In the genomic region with DNA sequence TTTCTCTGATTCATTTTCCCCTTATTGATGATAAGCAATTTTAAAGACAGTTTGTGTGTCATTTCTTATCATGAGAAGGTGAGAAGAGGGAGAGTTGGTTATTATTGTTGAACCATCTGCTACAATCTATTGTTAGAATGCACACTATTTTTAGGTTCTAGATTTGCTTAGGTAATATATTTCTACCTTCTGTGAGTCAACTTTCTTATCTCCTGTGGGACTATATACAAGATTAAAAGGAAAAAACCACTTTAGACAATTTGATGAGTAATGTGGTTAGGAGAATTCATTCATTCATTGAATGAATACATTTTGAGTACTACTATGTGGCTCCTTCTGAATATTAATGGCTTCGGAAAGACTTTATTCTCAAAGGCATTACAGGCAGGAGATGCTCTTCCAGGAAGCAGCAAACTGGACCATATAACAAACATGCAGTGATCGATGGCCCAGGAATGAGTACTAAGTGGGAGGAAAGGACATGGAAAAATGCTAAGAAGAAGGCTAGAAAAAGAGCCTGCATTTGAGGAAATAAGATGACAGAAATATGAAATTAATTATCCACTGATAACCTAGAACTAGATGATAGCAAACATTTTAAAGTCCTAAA, we compare ENCODE assay signal across 18 cellular contexts. TPM values are rescaled to one million over a fixed set of nuclear protein-coding genes. Genes with fewer than 3 reads are reported as not detected.
DNase-seq lines count a peak whose midpoint lies in the region; ATAC-seq and TF ChIP-seq lines count a peak whose summit lies in the region.
"Had no signal": no experiment of that assay in that cellular context is flagged by ENCODE, and none has a peak within 500 bp of the region (broad histone marks: within the 10 kb centered on the region; RNA-seq: fewer than 3 reads in every experiment).

No MANE protein-coding gene starts in this region.

- no peaks in the 10 kb centered on the region for H3K79me2 ChIP-seq in mammary epithelial cell (ENCODE audit: insufficient read depth, low read length)

- no peak for DNase-seq in activated naive CD4-positive, alpha-beta T cell treated with anti-CD3 and anti-CD28 coated beads, Interleukin-2, amount 50 U/mL, for 72 hours (ENCODE audit: low spot score in 2 of 2)
- DNase-seq in activated naive CD4-positive, alpha-beta T cell treated with Interleukin-2 at 50 U/mL for 16 hours, result no peak
- DNase-seq in mammary epithelial cell (peak; percentile 32), suprapubic skin (ENCODE audit: low spot score in 2 of 2) (no peak), heart left ventricle (no peak), H4 (ENCODE audit: low spot score) (no peak)
- DNase-seq in activated CD4-positive, alpha-beta T cell treated with anti-CD3 and anti-CD28 coated beads for 48 hours, result no peak
- DNase-seq: activated B cell treated with CpG ODN at 0.5 μM for 24 hours, DMS53, erythroblast, NCI-H1694 treated with DMSO at 0.1 percent for 48 hours, NCI-H82, pancreas, SIG-M5 had no signal

- no peaks in the 10 kb centered on the region for H3K36me3 Mint-ChIP-seq in activated naive CD4-positive, alpha-beta T cell treated with anti-CD3 and anti-CD28 coated beads, Interleukin-2, amount 50 U/mL, for 72 hours

- CTCF ChIA-PET in mammary epithelial cell (lab: Charles Lee; ENCODE audit: low non-redundant PET), result no interaction called here

- BruUV-seq in mammary epithelial cell (replicated peaks; lab: Mats Ljungman, UMichigan), result no TSS peak

- peak; percentile 40 to 58 for ATAC-seq in activated naive CD4-positive, alpha-beta T cell treated with anti-CD3 and anti-CD28 coated beads, Interleukin-2, amount 50 U/mL, for 72 hours
- ATAC-seq in HG03565 (IDR thresholded peaks at IDR 0.05; ENCODE audit: unreplicated experiment) (peak; percentile 33), heart left ventricle (no peak)
- ATAC-seq: K562 had no signal

- no peak for TF ChIP-seq POLR2A in suprapubic skin (IDR thresholded peaks at IDR 0.05)
- no peak for TF ChIP-seq POLR2A in heart left ventricle (IDR thresholded peaks at IDR 0.05)

- H3K9me3 ChIP-seq in mammary epithelial cell (replicated peaks; ENCODE audit: insufficient read depth, low read length) (no peaks in the 10 kb centered on the region), suprapubic skin (no peaks in the 10 kb centered on the region), heart left ventricle (no peaks in the 10 kb centered on the region)
- H3K9me3 ChIP-seq: pancreas had no signal

- no peak for TF ChIP-seq CTCF in mammary epithelial cell (conservative IDR thresholded peaks at IDR 0.05 in 1 of 2, IDR thresholded peaks at IDR 0.05 in 1 of 2; ENCODE audit: extremely low read depth in 1 of 2, insufficient read depth in 1 of 2, low read depth in 1 of 2, low read length in 2 of 2)
- no peak for TF ChIP-seq CTCF in suprapubic skin (IDR thresholded peaks at IDR 0.05)
- no peak for TF ChIP-seq CTCF in heart left ventricle (IDR thresholded peaks at IDR 0.05)

- 95% methylated on average over 2 of the region's 2 CpGs for WGBS in mammary epithelial cell (ENCODE audit: low coverage, missing lambda C conversion rate)
- WGBS in suprapubic skin, result 71% methylated on average over 2 of the region's 2 CpGs
- 72 to 83% (median 73%) methylated on average over 2 of the region's 2 CpGs for WGBS in heart left ventricle, 4 donors

- peak overlapping the region; percentile 57 to 75 for H3K27ac Mint-ChIP-seq in activated naive CD4-positive, alpha-beta T cell treated with anti-CD3 and anti-CD28 coated beads, Interleukin-2, amount 50 U/mL, for 72 hours
- H3K27ac Mint-ChIP-seq: activated B cell treated with CpG ODN at 0.5 μM for 24 hours; activated T-helper 2 cell treated with anti-CD3 and anti-CD28 coated beads, Interferon-gamma antibody, Interleukin-2, Interleukin-4, amounts not matched to agents 10 μg/mL and 5 μg/mL and 100 μg/mL, durations not matched to agents 14 hours and 24 hours and 36 hours had no signal

- intact Hi-C loops in mammary epithelial cell (cut with micrococcal nuclease), result no loop called here
- intact Hi-C loops in heart left ventricle (cut with DNase I), result no loop called here

- no peaks in the 10 kb centered on the region for H3K27me3 ChIP-seq in mammary epithelial cell (ENCODE audit: insufficient read depth, low read length)
- H3K27me3 ChIP-seq in suprapubic skin, result no peaks in the 10 kb centered on the region
- no peaks in the 10 kb centered on the region for H3K27me3 ChIP-seq in heart left ventricle
- H3K27me3 ChIP-seq: pancreas had no signal

- H2AFZ ChIP-seq in mammary epithelial cell (ENCODE audit: low read depth, low read length), result no peak overlapping the region

- no peak for TF ChIP-seq EP300 in suprapubic skin (IDR thresholded peaks at IDR 0.05)

- H3K9me3 Mint-ChIP-seq in activated naive CD4-positive, alpha-beta T cell treated with anti-CD3 and anti-CD28 coated beads, Interleukin-2, amount 50 U/mL, for 72 hours, result no peaks in the 10 kb centered on the region
- H3K9me3 Mint-ChIP-seq: activated B cell treated with CpG ODN at 0.5 μM for 24 hours; activated T-helper 2 cell treated with anti-CD3 and anti-CD28 coated beads, Interferon-gamma antibody, Interleukin-2, Interleukin-4, amounts not matched to agents 10 μg/mL and 5 μg/mL and 100 μg/mL, durations not matched to agents 14 hours and 24 hours and 36 hours had no signal

- peak overlapping the region; percentile 68 for H3K4me2 ChIP-seq in mammary epithelial cell (ENCODE audit: insufficient read depth, low read depth, low read length)

- H3K4me3 ChIP-seq in mammary epithelial cell (replicated peaks in 1 of 3; ENCODE audit: insufficient read depth in 1 of 3, low read depth in 2 of 3, low read length in 3 of 3) (no peak overlapping the region), suprapubic skin (no peak overlapping the region), heart left ventricle (no peak overlapping the region)
- H3K4me3 ChIP-seq: K562, pancreas had no signal

- H3K36me3 ChIP-seq in mammary epithelial cell (ENCODE audit: insufficient read depth, low read length) (no peaks in the 10 kb centered on the region), suprapubic skin (no peaks in the 10 kb centered on the region), heart left ventricle (no peaks in the 10 kb centered on the region)
- H3K36me3 ChIP-seq: pancreas had no signal

- dilution Hi-C loops in mammary epithelial cell (cut with HindIII; ENCODE audit: low sequenced_read_pairs), result no loop called here

- H3K27ac ChIP-seq in mammary epithelial cell (ENCODE audit: insufficient read depth, low read depth, low read length), result no peak overlapping the region
- peak overlapping the region; percentile 84 for H3K27ac ChIP-seq in suprapubic skin
- H3K27ac ChIP-seq in heart left ventricle, result no peak overlapping the region
- H3K27ac ChIP-seq: pancreas had no signal

- no peaks in the 10 kb centered on the region for H4K20me1 ChIP-seq in mammary epithelial cell (ENCODE audit: insufficient read depth, low read length)

- no peak overlapping the region for H3K9ac ChIP-seq in mammary epithelial cell (ENCODE audit: insufficient read depth, low read length)

- peaks cover 25% of the 10 kb centered on the region for H3K4me1 ChIP-seq in mammary epithelial cell (ENCODE audit: insufficient read depth, low read length)
- peaks cover 43% of the 10 kb centered on the region for H3K4me1 ChIP-seq in suprapubic skin
- peaks cover 0 to 3% (median 0%) of the 10 kb centered on the region in 12 donors for H3K4me1 ChIP-seq in heart left ventricle
- H3K4me1 ChIP-seq: pancreas had no signal

- in situ Hi-C loops in mammary epithelial cell (cut with MboI; ENCODE audit: low sequenced_read_pairs in 2 of 2), result no loop called here

RNA-seq across cellular contexts. Expression of gene SPTSSB, which starts 22.4 kb away (rescaled TPM):
- total RNA-seq in activated naive CD4-positive, alpha-beta T cell treated with anti-CD3 and anti-CD28 coated beads, Interleukin-2, amount 50 U/mL, for 72 hours, result not detected
- under 1 TPM in 1 of 2 donors, not detected in 1; 0.17 TPM for total RNA-seq in mammary epithelial cell
- polyA plus RNA-seq in mammary epithelial cell, result 0.44 TPM
- polyA minus RNA-seq in mammary epithelial cell, result not detected
- 100 to 1,000 TPM in 1 of 4 donors, 10 to 100 TPM in 3; 46.1 to 140 (median 56.0) TPM for total RNA-seq in suprapubic skin
- under 1 TPM in 5 of 9 donors, not detected in 4; 0.09 to 0.58 (median 0.25) TPM for total RNA-seq in heart left ventricle
- polyA plus RNA-seq in heart left ventricle, result under 1 TPM in 1 of 2 donors, not detected in 1; 0.53 TPM
- not detected in 2 replicates for total RNA-seq in H4 (2014; rRNA removed; shearing (Covaris generic))
- total RNA-seq: activated B cell treated with CpG ODN at 0.5 μM for 24 hours; activated T-helper 2 cell treated with anti-CD3 and anti-CD28 coated beads, Interferon-gamma antibody, Interleukin-2, Interleukin-4, amounts not matched to agents 10 μg/mL and 5 μg/mL and 100 μg/mL, durations not matched to agents 14 hours and 24 hours and 36 hours; mesenteric fat pad had no signal
- polyA plus RNA-seq: K562 had no signal

Comparison
In these comparisons a context has a peak if more than half of its experiments do, and no peak if none do; other contexts are left out.
1. ATAC-seq: peak in activated naive CD4-positive, alpha-beta T cell treated with anti-CD3 and anti-CD28 coated beads, Interleukin-2, amount 50 U/mL, for 72 hours (2 of 2) and HG03565 (single experiment); none in heart left ventricle (0 of 4).
2. RNA of gene SPTSSB, which starts 22.4 kb away (total RNA-seq): 46.1 to 140 TPM in suprapubic skin; 0.17 TPM in mammary epithelial cell, 0.09 to 0.58 TPM in heart left ventricle, not detected in activated naive CD4-positive, alpha-beta T cell treated with anti-CD3 and anti-CD28 coated beads, Interleukin-2, amount 50 U/mL, for 72 hours and not detected in H4; every median in the first group is over 10 times any median in the second.